ENCODE assay signal across 8 cellular contexts in genomic region chr1:41626616-41627375, GRCh38.
DNase-seq lines count a peak whose midpoint lies in the region; ATAC-seq and TF ChIP-seq lines count a peak whose summit lies in the region.

No MANE protein-coding gene starts in this region.

- BruUV-seq in Panc1 (replicated peaks; lab: Mats Ljungman, UMichigan): no TSS peak
- no TSS peak for BruUV-seq in MCF 10A (replicated peaks; lab: Mats Ljungman, UMichigan)

- DNase-seq in EL: peak; percentile 77
- no peak for DNase-seq in Panc1 (ENCODE audit: low read depth, low spot score)
- peak; percentile 80 for DNase-seq in MCF 10A (ENCODE audit: unreplicated experiment)
- peak; percentile 74 for DNase-seq in stimulated activated CD4-positive, alpha-beta T cell treated with anti-CD3 and anti-CD28 coated beads, Interleukin-15, amount 100 ng/mL, for 24 hours
- DNase-seq in inferior parietal cortex (ENCODE audit: extremely low spot score): no peak
- no peak for DNase-seq in globus pallidus (ENCODE audit: low spot score)

- no peaks in the 10 kb centered on the region for H3K27me3 ChIP-seq in Panc1 (ENCODE audit: control insufficient read depth, insufficient read depth, low read length)

- H3K4me3 Mint-ChIP-seq in MCF 10A (ENCODE audit: unreplicated experiment): no peak overlapping the region

- H3K4me3 ChIP-seq in Panc1 (ENCODE audit: low read depth in 2 of 2, low read length in 2 of 2): no peak overlapping the region

- H3K36me3 Mint-ChIP-seq in MCF 10A (ENCODE audit: insufficient read depth, unreplicated experiment): no peaks in the 10 kb centered on the region

- H3K4me1 ChIP-seq in Panc1 (ENCODE audit: control insufficient read depth, insufficient read depth, low read length): peaks cover 8% of the 10 kb centered on the region

- H3K9me3 ChIP-seq in Panc1 (ENCODE audit: control insufficient read depth, insufficient read depth, low read depth, low read length): no peaks in the 10 kb centered on the region

- no peaks in the 10 kb centered on the region for H3K36me3 ChIP-seq in Panc1 (ENCODE audit: control insufficient read depth, insufficient read depth, low read length)

- TF ChIP-seq CTCF in Panc1 (IDR thresholded peaks at IDR 0.05) (no peak), MCF 10A (IDR thresholded peaks at IDR 0.05; ENCODE audit: unreplicated experiment) (no peak)

- in situ Hi-C loops in Panc1 (cut with HindIII; ENCODE audit: low pct_unique_long_range_greater_than_20kb, low sequenced_read_pairs): no loop called here

- peak overlapping the region; percentile 67 for H3K27ac Mint-ChIP-seq in MCF 10A (ENCODE audit: low read depth, unreplicated experiment)

- intact Hi-C loops in Panc1 (cut with micrococcal nuclease; ENCODE audit: unreplicated experiment): no loop called here
- intact Hi-C loops in MCF 10A (cut with micrococcal nuclease): no loop called here

- H3K9me3 Mint-ChIP-seq in MCF 10A (ENCODE audit: unreplicated experiment): no peaks in the 10 kb centered on the region

- POLR2A ChIA-PET in Panc1 (lab: Charles Lee) (interaction anchor here (0.7 kb wide), 1 partner anchor 600 kb away, joined by 5 read pairs; no protein-coding TSS in a partner anchor), MCF 10A (lab: Yijun Ruan, JAX) (interaction anchor here (0.6 to 1.7 kb wide), 5 partner anchors 7 to 157 kb away, joined by 3 to 8 read pairs (median 4); no protein-coding TSS in a partner anchor)

- CTCF ChIA-PET in Panc1 (lab: Charles Lee): no interaction called here
- CTCF ChIA-PET in MCF 10A (lab: Yijun Ruan, JAX): interaction anchor here (1.2 kb wide), 1 partner anchor 46 kb away, joined by 3 read pairs; no protein-coding TSS in a partner anchor

- ATAC-seq in Panc1 (peak; percentile 74), HG02678 (IDR thresholded peaks at IDR 0.05; ENCODE audit: unreplicated experiment) (no peak), HG03342 (IDR thresholded peaks at IDR 0.05; ENCODE audit: unreplicated experiment) (no peak)

- H3K27me3 Mint-ChIP-seq in MCF 10A (ENCODE audit: insufficient read depth, unreplicated experiment): no peaks in the 10 kb centered on the region

- no peak overlapping the region for H3K27ac ChIP-seq in Panc1 (ENCODE audit: low read length)

- peaks cover 48% of the 10 kb centered on the region for H3K4me1 Mint-ChIP-seq in MCF 10A (ENCODE audit: insufficient read depth, unreplicated experiment)

Comparison
In these comparisons a context has a peak if more than half of its experiments do, and no peak if none do; other contexts are left out.
1. DNase-seq: peak in EL (single experiment), MCF 10A (single experiment) and stimulated activated CD4-positive, alpha-beta T cell treated with anti-CD3 and anti-CD28 coated beads, Interleukin-15, amount 100 ng/mL, for 24 hours (single experiment); none in Panc1 (single experiment), inferior parietal cortex (single experiment) and globus pallidus (single experiment).